ENCODE assay signal across 23 cellular contexts in the genomic region with DNA sequence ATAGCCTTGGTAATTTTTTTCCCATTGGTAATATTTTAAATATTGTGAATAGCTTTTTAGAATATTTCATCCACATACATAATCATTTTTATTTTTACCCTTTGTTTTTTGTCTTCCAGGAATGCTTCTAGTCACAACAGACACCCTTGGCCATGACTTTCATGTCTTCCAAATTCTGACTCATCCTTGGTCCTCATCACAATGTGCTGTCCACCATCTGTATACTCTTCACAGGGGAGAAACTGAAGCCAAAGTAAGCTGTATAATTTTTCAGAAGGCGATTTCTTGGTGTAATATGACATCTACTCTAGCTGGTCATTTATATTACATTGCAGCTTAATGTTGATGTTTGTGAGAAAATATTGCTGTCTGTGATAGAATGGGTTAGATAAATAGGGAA.
DNase-seq lines count a peak whose midpoint lies in the region; ATAC-seq and TF ChIP-seq lines count a peak whose summit lies in the region.
"Had no signal": no experiment of that assay in that cellular context is flagged by ENCODE, and none has a peak within 500 bp of the region (broad histone marks: within the 10 kb centered on the region; RNA-seq: fewer than 3 reads in every experiment).

No MANE protein-coding gene starts in this region.

- no peak overlapping the region for H3K27ac Mint-ChIP-seq in osteocyte (ENCODE audit: unreplicated experiment)
- H3K27ac Mint-ChIP-seq: activated CD4-positive, alpha-beta T cell treated with anti-CD3 and anti-CD28 coated beads for 36 hours; activated naive CD4-positive, alpha-beta T cell treated with anti-CD3 and anti-CD28 coated beads, Interleukin-2, amount 50 U/mL, for 24 hours; CD14-positive monocyte; endodermal cell; memory B cell; T-cell had no signal

- peaks cover 6% of the 10 kb centered on the region for H3K36me3 ChIP-seq in cardiac muscle cell
- H3K36me3 ChIP-seq in heart right ventricle: peaks cover 0 to 22% (median 0%) of the 10 kb centered on the region in 9 donors
- no peaks in the 10 kb centered on the region for H3K36me3 ChIP-seq in esophagus muscularis mucosa
- H3K36me3 ChIP-seq: ovary, right lobe of liver, suprapubic skin, uterus had no signal

- H3K27me3 ChIP-seq in cardiac muscle cell: no peaks in the 10 kb centered on the region
- no peaks in the 10 kb centered on the region for H3K27me3 ChIP-seq in heart right ventricle
- no peaks in the 10 kb centered on the region for H3K27me3 ChIP-seq in esophagus muscularis mucosa
- H3K27me3 ChIP-seq: ovary, right lobe of liver, suprapubic skin, uterus had no signal

- WGBS in heart right ventricle, 2 donors: 79% methylated on average over 1 of the region's 1 CpG
- 48% methylated on average over 1 of the region's 1 CpG for WGBS in esophagus muscularis mucosa

- H3K4me3 Mint-ChIP-seq in osteocyte (ENCODE audit: unreplicated experiment): no peak overlapping the region
- H3K4me3 Mint-ChIP-seq: activated CD4-positive, alpha-beta T cell treated with anti-CD3 and anti-CD28 coated beads for 36 hours; activated naive CD4-positive, alpha-beta T cell treated with anti-CD3 and anti-CD28 coated beads, Interleukin-2, amount 50 U/mL, for 24 hours; CD14-positive monocyte; endodermal cell; memory B cell; naive thymus-derived CD8-positive, alpha-beta T cell; T-cell had no signal

- intact Hi-C loops in heart right ventricle (cut with DNase I) (no loop called here), esophagus muscularis mucosa (cut with DNase I) (no loop called here)

- TF ChIP-seq EP300 in esophagus muscularis mucosa (IDR thresholded peaks at IDR 0.05): no peak

- DNase-seq in cardiac muscle cell (ENCODE audit: low read depth in 1 of 2, low spot score in 1 of 2): no peak
- no peak for DNase-seq in heart right ventricle
- peak; percentile 77 for DNase-seq in NCI-H446 treated with DMSO at 0.1 percent for 48 hours (lab: John Stamatoyannopoulos, UW)
- peak; percentile 81 for DNase-seq in fibroblast of mammary gland (ENCODE audit: low read depth)
- DNase-seq in esophagus muscularis mucosa (ENCODE audit: extremely low spot score): no peak
- no peak for DNase-seq in NCI-H2227 treated with DMSO at 0.1 percent for 48 hours (lab: John Stamatoyannopoulos, UW)
- DNase-seq in osteocyte (ENCODE audit: extremely low spot score, unreplicated experiment): no peak
- DNase-seq: activated CD4-positive, alpha-beta T cell treated with anti-CD3 and anti-CD28 coated beads for 36 hours; DMS153; endodermal cell; naive thymus-derived CD8-positive, alpha-beta T cell; NCI-H1417 treated with DMSO at 0.1 percent for 48 hours; NCI-H526; ovary; right lobe of liver; SHP77; T-cell; uterus had no signal

- no peak for TF ChIP-seq CTCF in cardiac muscle cell (IDR thresholded peaks at IDR 0.05; ENCODE audit: low read depth, low read length)
- TF ChIP-seq CTCF in heart right ventricle (IDR thresholded peaks at IDR 0.05): no peak
- no peak for TF ChIP-seq CTCF in fibroblast of mammary gland (conservative IDR thresholded peaks at IDR 0.05; ENCODE audit: control insufficient read depth, insufficient read depth, low read depth, low read length)
- no peak for TF ChIP-seq CTCF in esophagus muscularis mucosa (IDR thresholded peaks at IDR 0.05)
- no peak for TF ChIP-seq CTCF in osteocyte (IDR thresholded peaks at IDR 0.05)

- TF ChIP-seq POLR2A in esophagus muscularis mucosa (IDR thresholded peaks at IDR 0.05; ENCODE audit: low read depth): no peak

- no peaks in the 10 kb centered on the region for H3K9me3 Mint-ChIP-seq in osteocyte (ENCODE audit: unreplicated experiment)
- H3K9me3 Mint-ChIP-seq: activated naive CD4-positive, alpha-beta T cell treated with anti-CD3 and anti-CD28 coated beads, Interleukin-2, amount 50 U/mL, for 24 hours; endodermal cell; memory B cell; T-cell had no signal

- H3K9me3 ChIP-seq in cardiac muscle cell (ENCODE audit: low read depth) (no peaks in the 10 kb centered on the region), heart right ventricle (no peaks in the 10 kb centered on the region), esophagus muscularis mucosa (no peaks in the 10 kb centered on the region)
- H3K9me3 ChIP-seq: ovary, right lobe of liver, suprapubic skin, uterus had no signal

- ATAC-seq in heart right ventricle (no peak), HG02642 (IDR thresholded peaks at IDR 0.05; ENCODE audit: poor library complexity, unreplicated experiment) (no peak)
- ATAC-seq: activated CD4-positive, alpha-beta T cell treated with anti-CD3 and anti-CD28 coated beads for 36 hours; naive thymus-derived CD8-positive, alpha-beta T cell; right lobe of liver; T-cell had no signal

- no peak overlapping the region for H3K4me3 ChIP-seq in cardiac muscle cell
- H3K4me3 ChIP-seq in heart right ventricle: no peak overlapping the region
- no peak overlapping the region for H3K4me3 ChIP-seq in fibroblast of mammary gland (ENCODE audit: control insufficient read depth, low read depth, low read length)
- no peak overlapping the region for H3K4me3 ChIP-seq in esophagus muscularis mucosa
- H3K4me3 ChIP-seq: ovary, right lobe of liver, suprapubic skin, uterus had no signal

- no peaks in the 10 kb centered on the region for H3K4me1 Mint-ChIP-seq in osteocyte (ENCODE audit: unreplicated experiment)
- H3K4me1 Mint-ChIP-seq: activated CD4-positive, alpha-beta T cell treated with anti-CD3 and anti-CD28 coated beads for 36 hours; activated naive CD4-positive, alpha-beta T cell treated with anti-CD3 and anti-CD28 coated beads, Interleukin-2, amount 50 U/mL, for 24 hours; CD14-positive monocyte; memory B cell; naive thymus-derived CD8-positive, alpha-beta T cell; T-cell had no signal

- H3K27me3 Mint-ChIP-seq in osteocyte (ENCODE audit: unreplicated experiment): no peaks in the 10 kb centered on the region
- H3K27me3 Mint-ChIP-seq: activated CD4-positive, alpha-beta T cell treated with anti-CD3 and anti-CD28 coated beads for 36 hours; activated naive CD4-positive, alpha-beta T cell treated with anti-CD3 and anti-CD28 coated beads, Interleukin-2, amount 50 U/mL, for 24 hours; memory B cell; naive thymus-derived CD8-positive, alpha-beta T cell; T-cell had no signal

- H3K36me3 Mint-ChIP-seq in osteocyte (ENCODE audit: unreplicated experiment): peaks cover 3% of the 10 kb centered on the region

- H3K27ac ChIP-seq in cardiac muscle cell: peak overlapping the region; percentile 11
- H3K27ac ChIP-seq in heart right ventricle: no peak overlapping the region
- H3K27ac ChIP-seq in esophagus muscularis mucosa (replicated peaks in 1 of 4): no peak overlapping the region
- H3K27ac ChIP-seq: ovary, right lobe of liver, suprapubic skin, uterus had no signal

- H3K4me1 ChIP-seq in cardiac muscle cell (ENCODE audit: low read depth): no peaks in the 10 kb centered on the region
- peaks cover 0 to 12% (median 0%) of the 10 kb centered on the region in 9 donors for H3K4me1 ChIP-seq in heart right ventricle
- no peaks in the 10 kb centered on the region for H3K4me1 ChIP-seq in esophagus muscularis mucosa
- H3K4me1 ChIP-seq: right lobe of liver, suprapubic skin, uterus had no signal

Comparison
In these comparisons a context has a peak if more than half of its experiments do, and no peak if none do; other contexts are left out.
1. DNase-seq: peak in NCI-H446 treated with DMSO at 0.1 percent for 48 hours (single experiment) and fibroblast of mammary gland (single experiment); none in cardiac muscle cell (0 of 2), heart right ventricle (0 of 2), esophagus muscularis mucosa (single experiment), NCI-H2227 treated with DMSO at 0.1 percent for 48 hours (single experiment) and osteocyte (single experiment).